ENCODE assay signal across 8 cellular contexts in the genomic region with DNA sequence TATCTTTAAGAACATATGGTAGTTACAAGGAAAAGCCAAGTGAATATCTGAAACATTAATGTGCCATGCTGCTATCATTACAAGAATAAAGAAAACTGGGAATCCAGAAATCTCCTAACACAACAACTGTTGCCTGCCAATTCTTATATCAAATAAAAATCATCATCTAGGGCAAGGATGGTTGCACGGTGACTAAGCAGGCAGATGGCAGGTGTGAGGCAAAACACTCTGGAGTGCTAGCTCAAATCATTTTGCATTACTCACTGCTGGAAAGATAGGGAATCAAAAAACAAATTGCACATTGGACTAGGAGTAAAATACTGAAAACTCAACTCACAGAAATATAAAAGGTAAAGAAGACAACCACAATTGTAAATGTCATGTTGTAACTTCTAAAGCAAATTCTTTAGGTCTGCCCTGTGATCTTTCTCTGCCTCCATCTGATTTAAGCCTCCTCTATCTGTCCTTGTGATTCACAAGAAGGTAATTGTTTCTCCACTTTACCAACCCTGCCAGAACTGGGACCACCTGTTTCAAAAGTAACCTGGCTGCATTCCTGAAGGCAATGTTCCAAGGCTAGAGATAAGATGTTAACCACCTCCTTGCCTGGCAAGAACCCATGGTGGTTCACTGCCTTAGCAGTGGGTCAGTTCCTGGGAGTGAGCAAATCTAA. TPM values are rescaled to one million over a fixed set of nuclear protein-coding genes. Genes with fewer than 3 reads are reported as not detected.
DNase-seq lines count a peak whose midpoint lies in the region; ATAC-seq and TF ChIP-seq lines count a peak whose summit lies in the region.

No MANE protein-coding gene starts in this region.

- H3K4me1 ChIP-seq in PC-3 (ENCODE audit: insufficient read depth, low read length), result peaks cover 32% of the 10 kb centered on the region
- peaks cover 4% of the 10 kb centered on the region; the same call in 1 of the 2 replicates for H3K4me1 ChIP-seq in iPS DF 6.9 (ENCODE audit: control insufficient read depth, insufficient read depth, low read length)
- H3K4me1 ChIP-seq in thoracic aorta (ENCODE audit: control insufficient read depth in 1 of 2, low read depth in 2 of 2), result peaks cover 0 to 4% of the 10 kb centered on the region in 2 donors

- no CpG with 5 or more reads among the region's 1 CpG for WGBS in iPS DF 6.9 (ENCODE audit: insufficient coverage, insufficient read length)

- H3K36me3 ChIP-seq in PC-3 (ENCODE audit: low read depth, low read length) (no peaks in the 10 kb centered on the region), iPS DF 6.9 (ENCODE audit: control insufficient read depth, insufficient read depth, low read length) (no peaks in the 10 kb centered on the region), thoracic aorta (no peaks in the 10 kb centered on the region)

- H3F3A ChIP-seq in PC-3 (ENCODE audit: low read length, unreplicated experiment), result no peaks in the 10 kb centered on the region

- peak; percentile 86 for ATAC-seq in PC-3
- ATAC-seq in thoracic aorta (ENCODE audit: insufficient number of reproducible peaks, low FRiP score, low read depth), result no peak
- no peak for ATAC-seq in HG03342 (IDR thresholded peaks at IDR 0.05; ENCODE audit: unreplicated experiment)
- ATAC-seq in HG03097 (IDR thresholded peaks at IDR 0.05; ENCODE audit: low FRiP score, unreplicated experiment), result no peak
- ATAC-seq in HG03175 (IDR thresholded peaks at IDR 0.05; ENCODE audit: unreplicated experiment), result no peak

- H3K79me2 ChIP-seq in PC-3 (ENCODE audit: low read length), result no peaks in the 10 kb centered on the region

- CTCF ChIA-PET in PC-3 (lab: Charles Lee), result interaction anchor here (0.6 to 1.5 kb wide), 4 partner anchors 26 to 394 kb away, joined by 3 to 13 read pairs (median 6); partner anchors contain the start of gene SH3BGRL2

- H3K4me2 ChIP-seq in PC-3 (ENCODE audit: low read length), result peak overlapping the region; percentile 79

- H2AFZ ChIP-seq in PC-3 (ENCODE audit: low read length), result no peak overlapping the region

- no TSS peak for BruUV-seq in PC-3 (replicated peaks; lab: Mats Ljungman, UMichigan)

- H3K4me3 ChIP-seq in PC-3 (ENCODE audit: low read length) (peak overlapping the region; percentile 52; the same call in 1 of the 2 replicates), iPS DF 6.9 (ENCODE audit: low read length) (no peak overlapping the region), thoracic aorta (peak overlapping the region; percentile 65)

- H3K9ac ChIP-seq in PC-3 (ENCODE audit: low read length), result no peak overlapping the region

- H3K27ac ChIP-seq in PC-3 (ENCODE audit: low read length) (peak overlapping the region; percentile 28), iPS DF 6.9 (ENCODE audit: low read length) (no peak overlapping the region), thoracic aorta (no peak overlapping the region)

- DNase-seq in NCI-H510A treated with DMSO at 0.1 percent for 48 hours (lab: John Stamatoyannopoulos, UW), result peak; percentile 38
- no peak for DNase-seq in NCI-H510A (lab: John Stamatoyannopoulos, UW)
- peak; percentile 76 for DNase-seq in PC-3
- DNase-seq in iPS DF 6.9 (ENCODE audit: low read depth, low spot score), result peak; percentile 76
- DNase-seq in thoracic aorta (ENCODE audit: low spot score), result no peak

- POLR2A ChIA-PET in PC-3 (lab: Charles Lee; ENCODE audit: unreplicated experiment), result interaction anchor here (0.6 to 0.7 kb wide), 2 partner anchors 17 to 33 kb away, joined by 3 to 4 read pairs; partner anchors contain the start of gene LCA5

- H3K27me3 ChIP-seq in PC-3 (ENCODE audit: low read length) (no peaks in the 10 kb centered on the region), iPS DF 6.9 (ENCODE audit: control insufficient read depth, insufficient read depth, low read length) (no peaks in the 10 kb centered on the region), thoracic aorta (replicated peaks; ENCODE audit: insufficient read depth) (no peaks in the 10 kb centered on the region)

- intact Hi-C loops in PC-3 (cut with micrococcal nuclease), result loop anchor here (1.0 to 5.0 kb wide), 4 partner anchors 65 to 242 kb away; no protein-coding TSS in a partner anchor

- H3K9me2 ChIP-seq in PC-3 (replicated peaks; ENCODE audit: low read length), result no peaks in the 10 kb centered on the region

- no peaks in the 10 kb centered on the region for H4K20me1 ChIP-seq in PC-3 (ENCODE audit: low read length)

- TF ChIP-seq CTCF in PC-3 (conservative IDR thresholded peaks at IDR 0.05; ENCODE audit: low read depth, low read length) (no peak), thoracic aorta (IDR thresholded peaks at IDR 0.05) (no peak)

- H3K9me3 ChIP-seq in PC-3 (ENCODE audit: low read length), result no peaks in the 10 kb centered on the region
- H3K9me3 ChIP-seq in iPS DF 6.9 (ENCODE audit: control insufficient read depth, insufficient read depth, low read length), result no peaks in the 10 kb centered on the region
- H3K9me3 ChIP-seq in thoracic aorta, result no peaks in the 10 kb centered on the region

RNA-seq across cellular contexts. Expression of gene LCA5, which starts 33.0 kb away (rescaled TPM):
- 0.73 and 0.86 TPM in 2 replicates for total RNA-seq in PC-3 (2014; rRNA removed)
- 1 to 10 TPM; 4.6 to 7.0 TPM for total RNA-seq in thoracic aorta

Comparison
In these comparisons a context has a peak if more than half of its experiments do, and no peak if none do; other contexts are left out.
1. DNase-seq: peak in NCI-H510A treated with DMSO at 0.1 percent for 48 hours (single experiment), PC-3 (single experiment) and iPS DF 6.9 (single experiment); none in NCI-H510A (single experiment) and thoracic aorta (single experiment).